Comparison of ENCODE assay signal across 9 cellular contexts in genomic region chr1:201904579-201904978, GRCh38. TPM values are rescaled to one million over a fixed set of nuclear protein-coding genes. Genes with fewer than 3 reads are reported as not detected.
DNase-seq lines count a peak whose midpoint lies in the region; ATAC-seq and TF ChIP-seq lines count a peak whose summit lies in the region.
"Had no signal": no experiment of that assay in that cellular context is flagged by ENCODE, and none has a peak within 500 bp of the region (broad histone marks: within the 10 kb centered on the region; RNA-seq: fewer than 3 reads in every experiment).

No MANE protein-coding gene starts in this region.

- TF ChIP-seq CTCF in Peyer's patch (IDR thresholded peaks at IDR 0.05) (no peak), thyroid gland (IDR thresholded peaks at IDR 0.05) (no peak)

- intact Hi-C loops in thyroid gland (cut with DNase I), result no loop called here

- H3K9ac ChIP-seq in mesenchymal stem cell (ENCODE audit: low read length), result peak overlapping the region; percentile 83

- H2AK5ac ChIP-seq in mesenchymal stem cell (ENCODE audit: low read length, severe bottlenecking), result peak overlapping the region; percentile 88

- peak overlapping the region; percentile 16 to 91 for H3K18ac ChIP-seq in mesenchymal stem cell (ENCODE audit: low read depth in 1 of 2, low read length in 2 of 2)

- peak overlapping the region; percentile 96 for H4K91ac ChIP-seq in mesenchymal stem cell (ENCODE audit: low read length)

- H3K4me2 ChIP-seq in mesenchymal stem cell (ENCODE audit: low read length, poor library complexity, severe bottlenecking), result no peak overlapping the region

- DNase-seq in Peyer's patch (peak in 1 of 3 donors; percentile 50), mesenchymal stem cell (peak; percentile 86), thyroid gland (peak; percentile 79 to 85), 8988T (no peak), mesenteric fat pad (ENCODE audit: low spot score) (no peak)
- DNase-seq: NCI-H526 treated with DMSO at 0.1 percent for 48 hours had no signal

- H2BK5ac ChIP-seq in mesenchymal stem cell (ENCODE audit: low read depth, low read length, poor library complexity, severe bottlenecking), result no peak overlapping the region

- H3K4me3 ChIP-seq in Peyer's patch (no peak overlapping the region), esophagus (ENCODE audit: low read depth in 1 of 2, low read length in 2 of 2) (no peak overlapping the region), mesenchymal stem cell (ENCODE audit: insufficient read depth in 1 of 2, low read depth in 1 of 2, low read length in 2 of 2) (peak overlapping the region in 1 of 2 experiments; percentile 31), thyroid gland (replicated peaks in 1 of 3) (no peak overlapping the region)

- TF ChIP-seq POLR2A in Peyer's patch (IDR thresholded peaks at IDR 0.05) (no peak), thyroid gland (IDR thresholded peaks at IDR 0.05) (peak in 1 of 2 donors; percentile 91)

- H3K4ac ChIP-seq in mesenchymal stem cell (ENCODE audit: low read depth in 1 of 2, low read length in 2 of 2), result peak overlapping the region in 1 of 2 experiments; percentile 8

- H4K8ac ChIP-seq in mesenchymal stem cell (ENCODE audit: low read length), result peak overlapping the region; percentile 50

- H3K36me3 ChIP-seq in Peyer's patch, result no peaks in the 10 kb centered on the region
- peaks cover 0 to 2% of the 10 kb centered on the region in 2 donors for H3K36me3 ChIP-seq in esophagus (ENCODE audit: control insufficient read depth in 2 of 2, insufficient read depth in 2 of 2, low read length in 1 of 2)
- H3K36me3 ChIP-seq in mesenchymal stem cell (ENCODE audit: control insufficient read depth in 1 of 2, insufficient read depth in 2 of 2, low read depth in 1 of 2, low read length in 2 of 2), result peaks cover 0 to 4% of the 10 kb centered on the region in 2 experiments
- H3K36me3 ChIP-seq in thyroid gland, result no peaks in the 10 kb centered on the region

- peaks cover 0 to 15% (median 0%) of the 10 kb centered on the region in 4 donors for H3K4me1 ChIP-seq in Peyer's patch
- H3K4me1 ChIP-seq in esophagus (ENCODE audit: control insufficient read depth in 2 of 2, insufficient read depth in 2 of 2, low read length in 1 of 2), result peaks cover 3 to 8% of the 10 kb centered on the region in 2 donors
- H3K4me1 ChIP-seq in mesenchymal stem cell (ENCODE audit: control insufficient read depth, insufficient read depth, low read depth, low read length), result peaks cover 24% of the 10 kb centered on the region
- peaks cover 65 to 81% of the 10 kb centered on the region in 2 donors for H3K4me1 ChIP-seq in thyroid gland

- no peaks in the 10 kb centered on the region for H3K9me3 ChIP-seq in Peyer's patch
- H3K9me3 ChIP-seq in esophagus (ENCODE audit: control insufficient read depth in 2 of 2, insufficient read depth in 1 of 2, low read depth in 1 of 2, low read length in 1 of 2), result no peaks in the 10 kb centered on the region
- no peaks in the 10 kb centered on the region for H3K9me3 ChIP-seq in mesenchymal stem cell (ENCODE audit: control insufficient read depth, low read length)
- H3K9me3 ChIP-seq in thyroid gland, result no peaks in the 10 kb centered on the region

- WGBS in esophagus, 2 donors, result 25 to 44% methylated on average over 6 of the region's 6 CpGs
- 0% methylated on average over 6 of the region's 6 CpGs for WGBS in mesenchymal stem cell
- WGBS in thyroid gland, 2 donors, result 24 to 28% methylated on average over 6 of the region's 6 CpGs

- no peak overlapping the region for H3K14ac ChIP-seq in mesenchymal stem cell (ENCODE audit: low read length in 2 of 2)

- no peak overlapping the region for H2AFZ ChIP-seq in mesenchymal stem cell (ENCODE audit: low read depth, low read length)

- H3K23ac ChIP-seq in mesenchymal stem cell (ENCODE audit: low read length in 2 of 2), result no peak overlapping the region

- peak overlapping the region; percentile 89 for H2BK120ac ChIP-seq in mesenchymal stem cell (ENCODE audit: low read depth, low read length)

- H3K27me3 ChIP-seq in Peyer's patch (no peaks in the 10 kb centered on the region), esophagus (ENCODE audit: control insufficient read depth in 1 of 2, insufficient read depth in 2 of 2, low read length in 2 of 2) (no peaks in the 10 kb centered on the region), mesenchymal stem cell (ENCODE audit: control insufficient read depth in 1 of 2, insufficient read depth in 1 of 2, low read length in 2 of 2) (no peaks in the 10 kb centered on the region), thyroid gland (no peaks in the 10 kb centered on the region)

- H3K79me1 ChIP-seq in mesenchymal stem cell (replicated peaks; ENCODE audit: low read length, poor library complexity, severe bottlenecking), result no peaks in the 10 kb centered on the region

- ATAC-seq in HG03139 (IDR thresholded peaks at IDR 0.05; ENCODE audit: unreplicated experiment), result no peak
- ATAC-seq in HG03354 (IDR thresholded peaks at IDR 0.05; ENCODE audit: poor library complexity, severe bottlenecking, unreplicated experiment), result no peak

- peak overlapping the region; percentile 68 for H2BK15ac ChIP-seq in mesenchymal stem cell (ENCODE audit: low read depth, poor library complexity, severe bottlenecking)

- peak overlapping the region; percentile 11 to 79 for H2BK12ac ChIP-seq in mesenchymal stem cell (ENCODE audit: low read length in 2 of 2)

- peak overlapping the region; percentile 55 to 89 (median 72) for H3K27ac ChIP-seq in Peyer's patch
- H3K27ac ChIP-seq in esophagus (ENCODE audit: low read depth in 2 of 2, low read length in 1 of 2), result peak overlapping the region; percentile 39 to 82
- peak overlapping the region; percentile 86 for H3K27ac ChIP-seq in mesenchymal stem cell (ENCODE audit: low read length, poor library complexity, severe bottlenecking)
- H3K27ac ChIP-seq in thyroid gland, result peak overlapping the region; percentile 88 to 98 (median 96)

RNA-seq across cellular contexts. Expression of gene SHISA4, which starts 15.9 kb away (rescaled TPM):
- 10 to 100 TPM in 1 of 4 donors, 1 to 10 TPM in 3; 2.9 to 10.7 (median 4.8) TPM for total RNA-seq in Peyer's patch
- 1 to 10 TPM; 2.3 to 3.7 TPM for polyA plus RNA-seq in esophagus
- 32.9 TPM for polyA plus RNA-seq in mesenchymal stem cell (2013, experiment 1 of 2)
- 33.3 TPM for polyA plus RNA-seq in mesenchymal stem cell (2013, experiment 2 of 2)
- total RNA-seq in thyroid gland, result 10 to 100 TPM; 28.8 to 60.3 (median 50.3) TPM
- total RNA-seq in mesenteric fat pad, result 10.3 TPM

RNA-seq across cellular contexts. Expression of gene LMOD1, which starts 41.8 kb away (rescaled TPM):
- total RNA-seq in Peyer's patch (10 to 100 TPM in 3 of 4 donors, 1 to 10 TPM in 1; 10.0 to 70.1 (median 32.6) TPM), thyroid gland (10 to 100 TPM; 30.6 to 50.0 (median 35.9) TPM), mesenteric fat pad (26.5 TPM)
- 10 to 100 TPM; 30.2 to 60.4 TPM for polyA plus RNA-seq in esophagus
- 10.1 TPM for polyA plus RNA-seq in mesenchymal stem cell (2013, experiment 1 of 2)
- polyA plus RNA-seq in mesenchymal stem cell (2013, experiment 2 of 2), result 9.6 TPM

RNA-seq across cellular contexts. Expression of gene TIMM17A, which starts 50.7 kb away (rescaled TPM):
- total RNA-seq in Peyer's patch (10 to 100 TPM; 20.6 to 31.0 (median 21.6) TPM), thyroid gland (10 to 100 TPM; 34.7 to 46.8 (median 40.1) TPM), mesenteric fat pad (61.7 TPM)
- polyA plus RNA-seq in esophagus, result 10 to 100 TPM; 21.7 to 37.4 TPM
- polyA plus RNA-seq in mesenchymal stem cell (2013, experiment 1 of 2), result 63.8 TPM
- 69.6 TPM for polyA plus RNA-seq in mesenchymal stem cell (2013, experiment 2 of 2)

Comparison
In these comparisons a context has a peak if more than half of its experiments do, and no peak if none do; other contexts are left out.
1. DNase-seq: peak in mesenchymal stem cell (single experiment) and thyroid gland (2 of 2); none in 8988T (single experiment) and mesenteric fat pad (single experiment).
2. Peak in every context shown above with its lines, with median percentiles within 50 percentile points of each other: H3K27ac ChIP-seq.